ENCODE assay signal across 1 cellular context in the genomic region with DNA sequence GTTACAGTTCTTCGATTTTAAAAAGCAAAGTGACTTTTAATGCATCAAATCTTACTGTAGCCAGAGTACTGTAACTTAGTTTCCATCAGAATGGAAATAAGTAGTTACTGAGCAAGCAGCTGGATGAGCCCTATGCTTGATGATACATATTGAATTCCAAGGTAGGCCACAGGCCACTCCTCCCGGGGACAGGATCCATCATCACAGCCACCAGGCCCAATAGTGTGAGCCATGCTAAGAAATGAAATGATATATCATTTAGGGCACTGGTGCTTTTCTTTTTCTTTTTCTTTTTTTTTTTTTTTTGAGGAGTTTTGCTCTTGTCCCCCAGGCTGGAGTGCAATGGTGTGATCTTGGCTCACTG.
TF ChIP-seq lines count a peak whose summit lies in the region.

No MANE protein-coding gene starts in this region.

TF ChIP-seq in IMR-90, 13 proteins besides CTCF, POLR2A, EP300 and RAD21:
- TF ChIP-seq RFX5 (IDR thresholded peaks at IDR 0.05; ENCODE audit: low read depth, low read length) (no peak), MAZ (IDR thresholded peaks at IDR 0.05; ENCODE audit: borderline replicate concordance, low read depth, low read length) (no peak), NFE2L2 (IDR thresholded peaks at IDR 0.05; ENCODE audit: low read depth, low read length) (no peak), CHD1 (IDR thresholded peaks at IDR 0.05; ENCODE audit: low read depth, low read length) (no peak), MXI1 (IDR thresholded peaks at IDR 0.05; ENCODE audit: borderline replicate concordance, low read depth, low read length) (no peak), SMC3 (IDR thresholded peaks at IDR 0.05; ENCODE audit: low read depth, low read length) (no peak), CEBPB (IDR thresholded peaks at IDR 0.05; ENCODE audit: low read depth, low read length) (no peak), FOS (IDR thresholded peaks at IDR 0.05; ENCODE audit: low read depth, low read length) (no peak), RCOR1 (IDR thresholded peaks at IDR 0.05; ENCODE audit: insufficient replicate concordance, low read length) (no peak), MAFK (IDR thresholded peaks at IDR 0.05; ENCODE audit: low read depth, low read length) (no peak), BHLHE40 (IDR thresholded peaks at IDR 0.05; ENCODE audit: low read depth, low read length) (no peak)
- TF ChIP-seq, protein P1, sequence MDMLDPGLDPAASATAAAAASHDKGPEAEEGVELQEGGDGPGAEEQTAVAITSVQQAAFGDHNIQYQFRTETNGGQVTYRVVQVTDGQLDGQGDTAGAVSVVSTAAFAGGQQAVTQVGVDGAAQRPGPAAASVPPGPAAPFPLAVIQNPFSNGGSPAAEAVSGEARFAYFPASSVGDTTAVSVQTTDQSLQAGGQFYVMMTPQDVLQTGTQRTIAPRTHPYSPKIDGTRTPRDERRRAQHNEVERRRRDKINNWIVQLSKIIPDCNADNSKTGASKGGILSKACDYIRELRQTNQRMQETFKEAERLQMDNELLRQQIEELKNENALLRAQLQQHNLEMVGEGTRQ (IDR thresholded peaks at IDR 0.05; ENCODE audit: low read depth, low read length), result no peak
- TF ChIP-seq, protein P2, sequence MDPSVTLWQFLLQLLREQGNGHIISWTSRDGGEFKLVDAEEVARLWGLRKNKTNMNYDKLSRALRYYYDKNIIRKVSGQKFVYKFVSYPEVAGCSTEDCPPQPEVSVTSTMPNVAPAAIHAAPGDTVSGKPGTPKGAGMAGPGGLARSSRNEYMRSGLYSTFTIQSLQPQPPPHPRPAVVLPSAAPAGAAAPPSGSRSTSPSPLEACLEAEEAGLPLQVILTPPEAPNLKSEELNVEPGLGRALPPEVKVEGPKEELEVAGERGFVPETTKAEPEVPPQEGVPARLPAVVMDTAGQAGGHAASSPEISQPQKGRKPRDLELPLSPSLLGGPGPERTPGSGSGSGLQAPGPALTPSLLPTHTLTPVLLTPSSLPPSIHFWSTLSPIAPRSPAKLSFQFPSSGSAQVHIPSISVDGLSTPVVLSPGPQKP (IDR thresholded peaks at IDR 0.05; ENCODE audit: borderline replicate concordance, low read depth, low read length), result no peak
